1 cellular context compared by ENCODE assay signal in genomic region chr19:12997225-12997966, GRCh38.
TF ChIP-seq lines count a peak whose summit lies in the region.

No MANE protein-coding gene starts in this region.

TF ChIP-seq in HCT116, 20 proteins besides CTCF, POLR2A, EP300 and RAD21 (continued from another document):
- TF ChIP-seq REST (IDR thresholded peaks at IDR 0.05; ENCODE audit: low read depth) (no peak), CEBPB (IDR thresholded peaks at IDR 0.05; ENCODE audit: low read depth) (no peak), ELF1 (IDR thresholded peaks at IDR 0.05; ENCODE audit: borderline replicate concordance, low read depth) (no peak)
